8 cellular contexts compared by ENCODE assay signal in genomic region chr14:39015360-39015961, GRCh38.
DNase-seq lines count a peak whose midpoint lies in the region; ATAC-seq and TF ChIP-seq lines count a peak whose summit lies in the region.

No MANE protein-coding gene starts in this region.

- no peaks in the 10 kb centered on the region for H3K27me3 Mint-ChIP-seq in activated CD4-positive, alpha-beta memory T cell treated with anti-CD3 and anti-CD28 coated beads, Interleukin-2, amount 10 ng/mL, durations not matched to agents 7 days and 5 days

- CTCF ChIA-PET in activated CD4-positive, alpha-beta memory T cell treated with anti-CD3 and anti-CD28 coated beads, Interleukin-2, amount 10 ng/mL, durations not matched to agents 7 days and 5 days (lab: Charles Lee): interaction anchor here (0.7 to 2.6 kb wide), 18 partner anchors 9 to 294 kb away, joined by 3 to 15 read pairs (median 4); partner anchors contain the start of gene SEC23A

- no peaks in the 10 kb centered on the region for H3K36me3 Mint-ChIP-seq in activated CD4-positive, alpha-beta memory T cell treated with anti-CD3 and anti-CD28 coated beads, Interleukin-2, amount 10 ng/mL, durations not matched to agents 7 days and 5 days (ENCODE audit: low read depth)

- H3K27me3 ChIP-seq in tibial artery: no peaks in the 10 kb centered on the region

- ATAC-seq in HG02678 (IDR thresholded peaks at IDR 0.05; ENCODE audit: unreplicated experiment): peak; percentile 81

- no peak overlapping the region for H3K4me3 Mint-ChIP-seq in activated CD4-positive, alpha-beta memory T cell treated with anti-CD3 and anti-CD28 coated beads, Interleukin-2, amount 10 ng/mL, durations not matched to agents 7 days and 5 days

- no peaks in the 10 kb centered on the region for H3K9me3 Mint-ChIP-seq in activated CD4-positive, alpha-beta memory T cell treated with anti-CD3 and anti-CD28 coated beads, Interleukin-2, amount 10 ng/mL, durations not matched to agents 7 days and 5 days

- no peak overlapping the region for H3K27ac Mint-ChIP-seq in activated CD4-positive, alpha-beta memory T cell treated with anti-CD3 and anti-CD28 coated beads, Interleukin-2, amount 10 ng/mL, durations not matched to agents 7 days and 5 days

- no peaks in the 10 kb centered on the region for H3K9me3 ChIP-seq in tibial artery

- DNase-seq in AG10803 (ENCODE audit: low read depth) (peak; percentile 62), NCI-H2081 (lab: John Stamatoyannopoulos, UW) (peak; percentile 13 to 56), iPS DF 4.7 (ENCODE audit: extremely low read depth, low spot score) (peak; percentile 14), tibial artery (no peak), NCI-H128 (lab: John Stamatoyannopoulos, UW; ENCODE audit: unreplicated experiment) (no peak)
- peak; percentile 23 for DNase-seq in activated CD4-positive, alpha-beta memory T cell treated with anti-CD3 and anti-CD28 coated beads, Interleukin-2, amount 10 ng/mL, durations not matched to agents 7 days and 5 days

- no peaks in the 10 kb centered on the region for H3K4me1 Mint-ChIP-seq in activated CD4-positive, alpha-beta memory T cell treated with anti-CD3 and anti-CD28 coated beads, Interleukin-2, amount 10 ng/mL, durations not matched to agents 7 days and 5 days

- no peaks in the 10 kb centered on the region for H3K4me1 ChIP-seq in tibial artery

- no peaks in the 10 kb centered on the region for H3K36me3 ChIP-seq in tibial artery

- TF ChIP-seq CTCF in AG10803 (conservative IDR thresholded peaks at IDR 0.05; ENCODE audit: low read length) (peak; percentile 92), GM12872 (IDR thresholded peaks at IDR 0.05; ENCODE audit: insufficient read depth, low read depth, low read length) (peak; percentile 81), tibial artery (IDR thresholded peaks at IDR 0.05) (peak; percentile 65 to 68)

- no peak overlapping the region for H3K4me3 ChIP-seq in AG10803 (ENCODE audit: low read length)
- H3K4me3 ChIP-seq in tibial artery: no peak overlapping the region

- intact Hi-C loops in tibial artery (cut with DNase I; ENCODE audit: low total_unique reads): loop anchor here (10.0 kb wide), 2 partner anchors 141 to 291 kb away; no protein-coding TSS in a partner anchor

- no peak overlapping the region for H3K27ac ChIP-seq in tibial artery

- POLR2A ChIA-PET in activated CD4-positive, alpha-beta memory T cell treated with anti-CD3 and anti-CD28 coated beads, Interleukin-2, amount 10 ng/mL, durations not matched to agents 7 days and 5 days (lab: Charles Lee): no interaction called here

Comparison
In these comparisons a context has a peak if more than half of its experiments do, and no peak if none do; other contexts are left out.
1. DNase-seq: peak in AG10803 (single experiment), NCI-H2081 (2 of 2), activated CD4-positive, alpha-beta memory T cell treated with anti-CD3 and anti-CD28 coated beads, Interleukin-2, amount 10 ng/mL, durations not matched to agents 7 days and 5 days (single experiment) and iPS DF 4.7 (single experiment); none in tibial artery (0 of 2) and NCI-H128 (single experiment).
2. Peak in every context shown above with its lines, with median percentiles within 50 percentile points of each other: CTCF ChIP-seq.